ENCODE assay signal across 10 cellular contexts in the genomic region with DNA sequence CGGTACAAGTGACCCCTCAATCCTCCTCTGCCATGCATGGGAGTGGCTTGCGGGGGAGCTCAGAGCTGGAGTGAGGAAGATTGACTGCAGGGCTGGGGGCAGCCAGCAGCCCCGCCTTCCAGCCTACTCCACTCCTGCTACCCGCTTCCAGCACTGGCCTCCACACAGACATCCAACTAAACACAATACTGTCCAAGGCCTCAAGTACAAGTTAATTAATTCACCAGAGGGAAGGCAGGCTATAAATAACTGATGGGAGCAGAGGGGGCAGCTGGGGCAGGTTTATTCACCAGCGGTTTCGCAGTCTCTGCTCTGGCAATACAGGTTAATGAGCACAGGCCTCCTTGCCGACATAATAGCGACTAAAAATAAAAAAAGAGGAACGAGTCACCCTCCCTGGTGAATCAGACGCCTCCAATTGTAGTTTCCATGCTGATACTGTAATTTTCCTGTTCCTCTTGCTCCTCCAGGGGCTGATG.
A peak's percentile ranks its signal among the peaks of the same experiment; 100 is the strongest.
DNase-seq lines count a peak whose midpoint lies in the region; ATAC-seq and TF ChIP-seq lines count a peak whose summit lies in the region.
"Had no signal": no experiment of that assay in that cellular context is flagged by ENCODE, and none has a peak within 500 bp of the region (broad histone marks: within the 10 kb centered on the region; RNA-seq: fewer than 3 reads in every experiment).

No MANE protein-coding gene starts in this region.

- H3F3A ChIP-seq in SU-DHL-6 (ENCODE audit: insufficient read depth): peaks cover 14% of the 10 kb centered on the region

- H3K4me1 Mint-ChIP-seq in activated CD8-positive, alpha-beta T cell treated with anti-CD3 and anti-CD28 coated beads for 36 hours (ENCODE audit: low read depth): peaks cover 65% of the 10 kb centered on the region

- no peaks in the 10 kb centered on the region for H3K36me3 Mint-ChIP-seq in activated CD8-positive, alpha-beta T cell treated with anti-CD3 and anti-CD28 coated beads for 36 hours (ENCODE audit: low read depth)
- H3K36me3 Mint-ChIP-seq: activated naive CD8-positive, alpha-beta T cell; CD4-positive, CD25-positive, alpha-beta regulatory T cell had no signal

- H3K4me3 Mint-ChIP-seq in activated CD8-positive, alpha-beta T cell treated with anti-CD3 and anti-CD28 coated beads for 36 hours: no peak overlapping the region
- H3K4me3 Mint-ChIP-seq: activated naive CD8-positive, alpha-beta T cell; CD4-positive, CD25-positive, alpha-beta regulatory T cell had no signal

- H3K27me3 Mint-ChIP-seq in activated CD8-positive, alpha-beta T cell treated with anti-CD3 and anti-CD28 coated beads for 36 hours: peaks cover 14% of the 10 kb centered on the region
- H3K27me3 Mint-ChIP-seq: CD4-positive, CD25-positive, alpha-beta regulatory T cell had no signal

- no peaks in the 10 kb centered on the region for H3K79me2 ChIP-seq in SU-DHL-6 (ENCODE audit: insufficient read depth, low read length)

- TF ChIP-seq CTCF in SU-DHL-6 (IDR thresholded peaks at IDR 0.05; ENCODE audit: insufficient read depth, low read length, poor library complexity, severe bottlenecking) (no peak), omental fat pad (IDR thresholded peaks at IDR 0.05) (no peak)
- no peak for TF ChIP-seq CTCF in activated CD8-positive, alpha-beta T cell treated with anti-CD3 and anti-CD28 coated beads for 36 hours (IDR thresholded peaks at IDR 0.05)

- CTCF ChIA-PET in activated CD8-positive, alpha-beta T cell treated with anti-CD3 and anti-CD28 coated beads for 36 hours (lab: Charles Lee): no interaction called here

- no peaks in the 10 kb centered on the region for H3K27me3 ChIP-seq in SU-DHL-6 (ENCODE audit: low read length)

- no peak overlapping the region for H3K4me3 ChIP-seq in SU-DHL-6 (ENCODE audit: insufficient read depth, low read length, poor library complexity, severe bottlenecking)

- no peaks in the 10 kb centered on the region for H3K9me3 Mint-ChIP-seq in activated CD8-positive, alpha-beta T cell treated with anti-CD3 and anti-CD28 coated beads for 36 hours

- intact Hi-C loops in activated CD8-positive, alpha-beta T cell treated with anti-CD3 and anti-CD28 coated beads for 36 hours (cut with micrococcal nuclease): no loop called here

- H3K4me2 ChIP-seq in SU-DHL-6 (ENCODE audit: low read depth, low read length, poor library complexity, severe bottlenecking): peak overlapping the region; percentile 29

- H3K9me3 ChIP-seq in SU-DHL-6 (ENCODE audit: insufficient read depth, low read length): no peaks in the 10 kb centered on the region

- H3K9me2 ChIP-seq in SU-DHL-6 (replicated peaks; ENCODE audit: insufficient read depth, low read length): no peaks in the 10 kb centered on the region

- peak overlapping the region; percentile 68; the same call in 1 of the 2 replicates for H3K27ac ChIP-seq in SU-DHL-6 (ENCODE audit: low read depth, low read length)

- no peak overlapping the region for H3K27ac Mint-ChIP-seq in activated CD8-positive, alpha-beta T cell treated with anti-CD3 and anti-CD28 coated beads for 36 hours
- H3K27ac Mint-ChIP-seq: activated naive CD8-positive, alpha-beta T cell had no signal

- H2AFZ ChIP-seq in SU-DHL-6 (ENCODE audit: low read depth, low read length, severe bottlenecking): no peak overlapping the region

- H4K20me1 ChIP-seq in SU-DHL-6 (ENCODE audit: low read depth, low read length): no peaks in the 10 kb centered on the region

- no peak overlapping the region; the same call in 1 of the 2 replicates for H3K9ac ChIP-seq in SU-DHL-6 (ENCODE audit: low read length)

- DNase-seq in CD1c-positive myeloid dendritic cell (ENCODE audit: extremely low spot score) (peak; percentile 92), NCI-H1436 treated with DMSO at 0.1 percent for 48 hours (lab: John Stamatoyannopoulos, UW) (peak; percentile 41), left lobe of liver (ENCODE audit: low spot score) (no peak), omental fat pad (ENCODE audit: low spot score) (no peak), OCI-M2 (lab: John Stamatoyannopoulos, UW; ENCODE audit: unreplicated experiment) (no peak)
- no peak for DNase-seq in activated CD8-positive, alpha-beta T cell treated with anti-CD3 and anti-CD28 coated beads for 36 hours
- DNase-seq: CD4-positive, CD25-positive, alpha-beta regulatory T cell had no signal

- peak; percentile 15 for ATAC-seq in left lobe of liver
- ATAC-seq in activated CD8-positive, alpha-beta T cell treated with anti-CD3 and anti-CD28 coated beads for 36 hours: no peak
- ATAC-seq in omental fat pad (ENCODE audit: low FRiP score): no peak
- no peak for ATAC-seq in HG03521 (IDR thresholded peaks at IDR 0.05; ENCODE audit: unreplicated experiment)

- no peaks in the 10 kb centered on the region for H3K36me3 ChIP-seq in SU-DHL-6 (ENCODE audit: low read length)

- POLR2A ChIA-PET in activated CD8-positive, alpha-beta T cell treated with anti-CD3 and anti-CD28 coated beads for 36 hours (lab: Charles Lee): interaction anchor here (0.6 kb wide), 1 partner anchor 249 kb away, joined by 4 read pairs; no protein-coding TSS in a partner anchor

Comparison
In these comparisons a context has a peak if more than half of its experiments do, and no peak if none do; other contexts are left out.
1. DNase-seq: peak in CD1c-positive myeloid dendritic cell (single experiment) and NCI-H1436 treated with DMSO at 0.1 percent for 48 hours (single experiment); none in left lobe of liver (single experiment), activated CD8-positive, alpha-beta T cell treated with anti-CD3 and anti-CD28 coated beads for 36 hours (single experiment), omental fat pad (single experiment) and OCI-M2 (single experiment).